Comparison of ENCODE assay signal across 7 cellular contexts in genomic region chr2:37413911-37414469, GRCh38.
DNase-seq lines count a peak whose midpoint lies in the region; ATAC-seq and TF ChIP-seq lines count a peak whose summit lies in the region.
"Not testable (repeated sequence)": the region's sequence is repeated elsewhere in the genome, so short reads cannot be mapped to it uniquely, and the experiment has no call there.

No MANE protein-coding gene starts in this region.

- not testable (repeated sequence) for H3F3A ChIP-seq in GM23338 (replicated peaks; ENCODE audit: low read depth); MM.1S (ENCODE audit: insufficient read depth, low read length)

- H3K4me3 Mint-ChIP-seq in GM23338; activated CD4-positive, alpha-beta T cell treated with anti-CD3 and anti-CD28 coated beads for 36 hours: not testable (repeated sequence)

- peak; percentile 19; the same call in 2 of the 3 replicates for ATAC-seq in GM23338
- peak; percentile 4 for ATAC-seq in activated CD4-positive, alpha-beta T cell treated with anti-CD3 and anti-CD28 coated beads for 36 hours
- peak; percentile 57 for ATAC-seq in left lobe of liver
- ATAC-seq in mucosa of descending colon: peak; percentile 19
- peak; percentile 13 to 29 for ATAC-seq in gastrocnemius medialis

- intact Hi-C loops in activated CD4-positive, alpha-beta T cell treated with anti-CD3 and anti-CD28 coated beads for 36 hours (cut with DNase I, micrococcal nuclease): loop anchor here (1.0 to 10.0 kb wide), 5 partner anchors 121 to 477 kb away; no protein-coding TSS in a partner anchor
- intact Hi-C loops in esophagus muscularis mucosa (cut with DNase I) (loop anchor here (1.0 to 5.0 kb wide), 2 partner anchors 419 to 463 kb away; no protein-coding TSS in a partner anchor), mucosa of descending colon (cut with DNase I, micrococcal nuclease) (loop anchor here (5.0 kb wide), 1 partner anchor 418 kb away; no protein-coding TSS in a partner anchor), gastrocnemius medialis (cut with DNase I; ENCODE audit: low total_unique reads) (loop anchor here (1.0 to 2.0 kb wide), 4 partner anchors 123 to 463 kb away; no protein-coding TSS in a partner anchor)

- peaks cover 12% of the 10 kb centered on the region; the same call in 1 of the 3 replicates for H3K4me1 Mint-ChIP-seq in GM23338
- H3K4me1 Mint-ChIP-seq in activated CD4-positive, alpha-beta T cell treated with anti-CD3 and anti-CD28 coated beads for 36 hours: not testable (repeated sequence)

- CTCF ChIA-PET in activated CD4-positive, alpha-beta T cell treated with anti-CD3 and anti-CD28 coated beads for 36 hours (lab: Charles Lee): interaction anchor here (0.6 to 8.4 kb wide), 28 partner anchors 9 to 664 kb away, joined by 3 to 129 read pairs (median 5); partner anchors contain the start of gene RMDN2

- TF ChIP-seq CTCF in GM23338 (conservative IDR thresholded peaks at IDR 0.05; ENCODE audit: low read depth in 2 of 2); MM.1S (IDR thresholded peaks at IDR 0.05; ENCODE audit: low read length); esophagus muscularis mucosa (IDR thresholded peaks at IDR 0.05); mucosa of descending colon (IDR thresholded peaks at IDR 0.05); gastrocnemius medialis (IDR thresholded peaks at IDR 0.05 in 4 of 5, conservative IDR thresholded peaks at IDR 0.05 in 1 of 5): not testable (repeated sequence)

- not testable (repeated sequence) for H3K9ac ChIP-seq in MM.1S (ENCODE audit: low read length)

- H3K4me2 ChIP-seq in GM23338: not testable (repeated sequence)
- H3K4me2 ChIP-seq in MM.1S (ENCODE audit: low read depth, low read length): peak overlapping the region; percentile 31; the same call in 1 of the 2 replicates

- H3K27ac ChIP-seq in GM23338 (ENCODE audit: low read depth); MM.1S (ENCODE audit: low read length); gastrocnemius medialis: not testable (repeated sequence)
- H3K27ac ChIP-seq in esophagus muscularis mucosa (replicated peaks in 1 of 4): peak overlapping the region; percentile 47 to 70 (median 57)

- not testable (repeated sequence) for H3K27ac Mint-ChIP-seq in GM23338; activated CD4-positive, alpha-beta T cell treated with anti-CD3 and anti-CD28 coated beads for 36 hours

- 82% methylated on average over 4 of the region's 4 CpGs for WGBS in esophagus muscularis mucosa

- in situ Hi-C loops in gastrocnemius medialis (cut with MboI; ENCODE audit: low sequenced_read_pairs in 4 of 4): loop anchor here in 3 of 4 donors (5.0 to 25.0 kb wide), 5 partner anchors 121 to 423 kb away; partner anchors contain the start of gene CDC42EP3 (in 1 of the 3)

- H3K36me3 ChIP-seq in GM23338 (ENCODE audit: insufficient read depth); MM.1S (replicated peaks; ENCODE audit: insufficient read depth, low read length); esophagus muscularis mucosa; mucosa of descending colon (ENCODE audit: low read depth); gastrocnemius medialis: not testable (repeated sequence)

- POLR2A ChIA-PET in activated CD4-positive, alpha-beta T cell treated with anti-CD3 and anti-CD28 coated beads for 36 hours (lab: Charles Lee): not testable (repeated sequence)

- not testable (repeated sequence) for DNase-seq in GM23338 (ENCODE audit: low spot score); MM.1S; activated CD4-positive, alpha-beta T cell treated with anti-CD3 and anti-CD28 coated beads for 36 hours; esophagus muscularis mucosa (ENCODE audit: extremely low spot score); left lobe of liver (ENCODE audit: low spot score); mucosa of descending colon; gastrocnemius medialis

- not testable (repeated sequence) for H2AFZ ChIP-seq in GM23338; MM.1S (ENCODE audit: low read length)

- H3K79me2 ChIP-seq in GM23338 (replicated peaks; ENCODE audit: insufficient read depth); MM.1S (ENCODE audit: low read length): not testable (repeated sequence)

- not testable (repeated sequence) for H3K27me3 ChIP-seq in GM23338 (ENCODE audit: insufficient read depth); MM.1S (replicated peaks; ENCODE audit: insufficient read depth, low read length); esophagus muscularis mucosa; gastrocnemius medialis

- H3K4me3 ChIP-seq in GM23338; MM.1S (ENCODE audit: low read length); esophagus muscularis mucosa; mucosa of descending colon; gastrocnemius medialis: not testable (repeated sequence)

- not testable (repeated sequence) for H3K36me3 Mint-ChIP-seq in GM23338 (ENCODE audit: low read depth); activated CD4-positive, alpha-beta T cell treated with anti-CD3 and anti-CD28 coated beads for 36 hours (ENCODE audit: low read depth)

- not testable (repeated sequence) for TF ChIP-seq EP300 in esophagus muscularis mucosa (IDR thresholded peaks at IDR 0.05)

- not testable (repeated sequence) for H3K9me3 ChIP-seq in MM.1S (replicated peaks; ENCODE audit: insufficient read depth, low read length); esophagus muscularis mucosa; mucosa of descending colon; gastrocnemius medialis

- H4K20me1 ChIP-seq in GM23338 (replicated peaks; ENCODE audit: insufficient read depth); MM.1S (ENCODE audit: insufficient read depth, low read length): not testable (repeated sequence)

- not testable (repeated sequence) for TF ChIP-seq POLR2A in esophagus muscularis mucosa (IDR thresholded peaks at IDR 0.05; ENCODE audit: low read depth); gastrocnemius medialis (IDR thresholded peaks at IDR 0.05)

- not testable (repeated sequence) for H3K4me1 ChIP-seq in GM23338 (ENCODE audit: insufficient read depth); MM.1S (ENCODE audit: low read length); mucosa of descending colon (ENCODE audit: low read depth)
- H3K4me1 ChIP-seq in esophagus muscularis mucosa: peaks cover 13 to 29% (median 26%) of the 10 kb centered on the region in 4 donors
- peaks cover 5 to 12% of the 10 kb centered on the region in 2 donors for H3K4me1 ChIP-seq in gastrocnemius medialis

- not testable (repeated sequence) for H3K27me3 Mint-ChIP-seq in GM23338 (ENCODE audit: insufficient read depth, low read depth, poor library complexity); activated CD4-positive, alpha-beta T cell treated with anti-CD3 and anti-CD28 coated beads for 36 hours

- H3K9me3 Mint-ChIP-seq in GM23338; activated CD4-positive, alpha-beta T cell treated with anti-CD3 and anti-CD28 coated beads for 36 hours (ENCODE audit: low read depth): not testable (repeated sequence)

- not testable (repeated sequence) for H3K9me2 ChIP-seq in GM23338 (ENCODE audit: insufficient read depth); MM.1S (replicated peaks; ENCODE audit: insufficient read depth, low read length)

Comparison
In these comparisons a context has a peak if more than half of its experiments do, and no peak if none do; other contexts are left out.
1. ATAC-seq: peak in every context shown above with its lines; median percentile 57 in left lobe of liver; 21 in gastrocnemius medialis; 19 in GM23338; 19 in mucosa of descending colon; 4 in activated CD4-positive, alpha-beta T cell treated with anti-CD3 and anti-CD28 coated beads for 36 hours.